Comparison of ENCODE assay signal across 1 cellular context in the genomic region with DNA sequence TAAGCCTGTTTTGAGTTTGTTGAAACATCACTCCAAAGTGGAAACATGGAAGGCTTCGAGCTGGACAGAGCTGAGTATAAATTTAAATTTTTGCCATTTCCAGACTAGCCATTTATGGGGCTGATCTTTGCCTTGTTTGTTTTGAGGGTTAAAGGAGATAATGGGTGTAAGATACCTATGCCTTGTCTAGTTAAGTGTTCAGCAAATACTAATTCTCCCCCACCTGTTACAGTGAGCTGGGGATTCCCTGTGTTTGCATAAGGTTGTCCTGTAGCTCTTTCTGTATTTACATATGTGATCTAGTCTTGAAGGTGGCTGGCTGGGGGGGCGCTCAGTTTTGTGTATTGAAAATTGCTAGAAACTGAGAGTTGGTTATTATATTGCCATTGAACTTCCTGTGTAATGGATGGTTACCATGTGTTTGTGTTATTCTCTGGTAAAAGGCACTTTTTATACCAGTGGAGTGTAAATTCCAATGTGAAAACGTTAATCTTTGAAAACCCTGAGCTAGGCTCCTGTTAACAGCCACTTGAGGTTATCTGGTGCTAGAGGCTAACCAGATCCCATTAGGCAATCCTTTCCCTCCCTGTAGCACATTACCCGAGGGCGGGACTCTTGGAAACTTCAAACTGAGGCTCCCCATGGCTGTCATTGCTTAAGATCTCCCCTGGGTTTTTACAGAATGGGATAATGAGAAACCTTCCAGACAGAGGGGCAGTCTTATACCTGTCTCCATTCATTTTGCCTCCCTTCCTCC.
A peak's percentile ranks its signal among the peaks of the same experiment; 100 is the strongest.
TF ChIP-seq lines count a peak whose summit lies in the region.

No MANE protein-coding gene starts in this region.

TF ChIP-seq in HepG2, 621 proteins besides CTCF, POLR2A, EP300 and RAD21 (continued from another document and continues in another):
- TF ChIP-seq HNRNPLL (IDR thresholded peaks at IDR 0.05; ENCODE audit: low read depth, low read length, poor library complexity, severe bottlenecking) (no peak), CHD2 (IDR thresholded peaks at IDR 0.05; ENCODE audit: low read depth, low read length) (no peak), TSC22D2 (CRISPR knock-in tag; IDR thresholded peaks at IDR 0.05; ENCODE audit: borderline replicate concordance) (no peak), ZNF30 (CRISPR knock-in tag; IDR thresholded peaks at IDR 0.05) (no peak), SALL2 (CRISPR knock-in tag; IDR thresholded peaks at IDR 0.05) (0 out of 2 replicates have a peak, but pooled peaks have one; percentile 24), ZNF703 (CRISPR knock-in tag; IDR thresholded peaks at IDR 0.05; ENCODE audit: borderline replicate concordance) (no peak), HNRNPH1 (optimal IDR thresholded peaks at IDR 0.05; ENCODE audit: low read depth, low read length) (no peak), ZSCAN29 (CRISPR knock-in tag; conservative IDR thresholded peaks at IDR 0.05) (no peak), MYNN (CRISPR knock-in tag; IDR thresholded peaks at IDR 0.05; ENCODE audit: low read depth) (no peak), ZNF20 (CRISPR knock-in tag; IDR thresholded peaks at IDR 0.05) (no peak), ZNF589 (CRISPR knock-in tag; conservative IDR thresholded peaks at IDR 0.05) (no peak), YEATS4 (CRISPR knock-in tag; IDR thresholded peaks at IDR 0.05; ENCODE audit: borderline replicate concordance) (no peak), DPF2 (CRISPR knock-in tag; IDR thresholded peaks at IDR 0.05; ENCODE audit: borderline replicate concordance, low read depth) (peak; percentile 76; the same call in 1 of the 2 replicates), NFIB (CRISPR knock-in tag; IDR thresholded peaks at IDR 0.05; ENCODE audit: borderline replicate concordance) (no peak), ZNF512 (CRISPR knock-in tag; IDR thresholded peaks at IDR 0.05) (no peak), JARID2 (CRISPR knock-in tag; IDR thresholded peaks at IDR 0.05; ENCODE audit: insufficient replicate concordance) (no peak), ZNF879 (CRISPR knock-in tag; IDR thresholded peaks at IDR 0.05) (no peak), SCMH1 (CRISPR knock-in tag; IDR thresholded peaks at IDR 0.05; ENCODE audit: borderline replicate concordance) (no peak), ZNF407 (CRISPR knock-in tag; IDR thresholded peaks at IDR 0.05; ENCODE audit: not compliant biosample characterization) (no peak), IKZF1 (IDR thresholded peaks at IDR 0.05) (no peak), ZNF768 (CRISPR knock-in tag; IDR thresholded peaks at IDR 0.05) (no peak), ZNF503 (CRISPR knock-in tag; IDR thresholded peaks at IDR 0.05) (peak; percentile 72; the same call in 1 of the 2 replicates), THYN1 (CRISPR knock-in tag; IDR thresholded peaks at IDR 0.05; ENCODE audit: borderline replicate concordance, low read depth) (no peak), RCOR2 (CRISPR knock-in tag; IDR thresholded peaks at IDR 0.05) (peak; percentile 52; the same call in 1 of the 2 replicates), ZNF205 (CRISPR knock-in tag; IDR thresholded peaks at IDR 0.05) (peak; percentile 83), TMF1 (CRISPR knock-in tag; IDR thresholded peaks at IDR 0.05; ENCODE audit: low read depth) (no peak)
- TF ChIP-seq, protein P1, sequence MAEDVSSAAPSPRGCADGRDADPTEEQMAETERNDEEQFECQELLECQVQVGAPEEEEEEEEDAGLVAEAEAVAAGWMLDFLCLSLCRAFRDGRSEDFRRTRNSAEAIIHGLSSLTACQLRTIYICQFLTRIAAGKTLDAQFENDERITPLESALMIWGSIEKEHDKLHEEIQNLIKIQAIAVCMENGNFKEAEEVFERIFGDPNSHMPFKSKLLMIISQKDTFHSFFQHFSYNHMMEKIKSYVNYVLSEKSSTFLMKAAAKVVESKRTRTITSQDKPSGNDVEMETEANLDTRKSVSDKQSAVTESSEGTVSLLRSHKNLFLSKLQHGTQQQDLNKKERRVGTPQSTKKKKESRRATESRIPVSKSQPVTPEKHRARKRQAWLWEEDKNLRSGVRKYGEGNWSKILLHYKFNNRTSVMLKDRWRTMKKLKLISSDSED (CRISPR knock-in tag; IDR thresholded peaks at IDR 0.05) = no peak
- TF ChIP-seq, protein P2, sequence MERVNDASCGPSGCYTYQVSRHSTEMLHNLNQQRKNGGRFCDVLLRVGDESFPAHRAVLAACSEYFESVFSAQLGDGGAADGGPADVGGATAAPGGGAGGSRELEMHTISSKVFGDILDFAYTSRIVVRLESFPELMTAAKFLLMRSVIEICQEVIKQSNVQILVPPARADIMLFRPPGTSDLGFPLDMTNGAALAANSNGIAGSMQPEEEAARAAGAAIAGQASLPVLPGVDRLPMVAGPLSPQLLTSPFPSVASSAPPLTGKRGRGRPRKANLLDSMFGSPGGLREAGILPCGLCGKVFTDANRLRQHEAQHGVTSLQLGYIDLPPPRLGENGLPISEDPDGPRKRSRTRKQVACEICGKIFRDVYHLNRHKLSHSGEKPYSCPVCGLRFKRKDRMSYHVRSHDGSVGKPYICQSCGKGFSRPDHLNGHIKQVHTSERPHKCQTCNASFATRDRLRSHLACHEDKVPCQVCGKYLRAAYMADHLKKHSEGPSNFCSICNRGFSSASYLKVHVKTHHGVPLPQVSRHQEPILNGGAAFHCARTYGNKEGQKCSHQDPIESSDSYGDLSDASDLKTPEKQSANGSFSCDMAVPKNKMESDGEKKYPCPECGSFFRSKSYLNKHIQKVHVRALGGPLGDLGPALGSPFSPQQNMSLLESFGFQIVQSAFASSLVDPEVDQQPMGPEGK (CRISPR knock-in tag; IDR thresholded peaks at IDR 0.05) = peak; percentile 88
- TF ChIP-seq, protein P3, sequence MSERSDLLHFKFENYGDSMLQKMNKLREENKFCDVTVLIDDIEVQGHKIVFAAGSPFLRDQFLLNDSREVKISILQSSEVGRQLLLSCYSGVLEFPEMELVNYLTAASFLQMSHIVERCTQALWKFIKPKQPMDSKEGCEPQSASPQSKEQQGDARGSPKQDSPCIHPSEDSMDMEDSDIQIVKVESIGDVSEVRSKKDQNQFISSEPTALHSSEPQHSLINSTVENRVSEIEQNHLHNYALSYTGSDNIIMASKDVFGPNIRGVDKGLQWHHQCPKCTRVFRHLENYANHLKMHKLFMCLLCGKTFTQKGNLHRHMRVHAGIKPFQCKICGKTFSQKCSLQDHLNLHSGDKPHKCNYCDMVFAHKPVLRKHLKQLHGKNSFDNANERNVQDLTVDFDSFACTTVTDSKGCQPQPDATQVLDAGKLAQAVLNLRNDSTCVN (CRISPR knock-in tag; IDR thresholded peaks at IDR 0.05; ENCODE audit: borderline replicate concordance) = no peak
- TF ChIP-seq, protein P4, sequence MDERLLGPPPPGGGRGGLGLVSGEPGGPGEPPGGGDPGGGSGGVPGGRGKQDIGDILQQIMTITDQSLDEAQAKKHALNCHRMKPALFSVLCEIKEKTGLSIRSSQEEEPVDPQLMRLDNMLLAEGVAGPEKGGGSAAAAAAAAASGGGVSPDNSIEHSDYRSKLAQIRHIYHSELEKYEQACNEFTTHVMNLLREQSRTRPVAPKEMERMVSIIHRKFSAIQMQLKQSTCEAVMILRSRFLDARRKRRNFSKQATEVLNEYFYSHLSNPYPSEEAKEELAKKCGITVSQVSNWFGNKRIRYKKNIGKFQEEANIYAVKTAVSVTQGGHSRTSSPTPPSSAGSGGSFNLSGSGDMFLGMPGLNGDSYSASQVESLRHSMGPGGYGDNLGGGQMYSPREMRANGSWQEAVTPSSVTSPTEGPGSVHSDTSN (CRISPR knock-in tag; IDR thresholded peaks at IDR 0.05) = no peak
- TF ChIP-seq, protein P5, sequence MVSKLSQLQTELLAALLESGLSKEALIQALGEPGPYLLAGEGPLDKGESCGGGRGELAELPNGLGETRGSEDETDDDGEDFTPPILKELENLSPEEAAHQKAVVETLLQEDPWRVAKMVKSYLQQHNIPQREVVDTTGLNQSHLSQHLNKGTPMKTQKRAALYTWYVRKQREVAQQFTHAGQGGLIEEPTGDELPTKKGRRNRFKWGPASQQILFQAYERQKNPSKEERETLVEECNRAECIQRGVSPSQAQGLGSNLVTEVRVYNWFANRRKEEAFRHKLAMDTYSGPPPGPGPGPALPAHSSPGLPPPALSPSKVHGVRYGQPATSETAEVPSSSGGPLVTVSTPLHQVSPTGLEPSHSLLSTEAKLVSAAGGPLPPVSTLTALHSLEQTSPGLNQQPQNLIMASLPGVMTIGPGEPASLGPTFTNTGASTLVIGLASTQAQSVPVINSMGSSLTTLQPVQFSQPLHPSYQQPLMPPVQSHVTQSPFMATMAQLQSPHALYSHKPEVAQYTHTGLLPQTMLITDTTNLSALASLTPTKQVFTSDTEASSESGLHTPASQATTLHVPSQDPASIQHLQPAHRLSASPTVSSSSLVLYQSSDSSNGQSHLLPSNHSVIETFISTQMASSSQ (IDR thresholded peaks at IDR 0.05; ENCODE audit: low read depth) = no peak
- TF ChIP-seq, protein P5 (CRISPR knock-in tag; IDR thresholded peaks at IDR 0.05; ENCODE audit: borderline replicate concordance) = peak; percentile 54; the same call in 1 of the 2 replicates
